19 cellular contexts compared by ENCODE assay signal in genomic region chr5:179729303-179729702, GRCh38. TPM values are rescaled to one million over a fixed set of nuclear protein-coding genes. Genes with fewer than 3 reads are reported as not detected.
"Had no signal": no experiment of that assay in that cellular context is flagged by ENCODE, and none has a peak within 500 bp of the region (broad histone marks: within the 10 kb centered on the region; RNA-seq: fewer than 3 reads in every experiment).

No MANE protein-coding gene starts in this region.

- DNase-seq: activated T-cell treated with anti-CD3 and anti-CD28 coated beads, Interleukin-2, amount 50 U/mL, for 48 hours; colonic mucosa; effector CD4-positive, alpha-beta T cell; islet precursor cell; left ventricle myocardium inferior; retina; stimulated activated CD4-positive, alpha-beta T cell treated with anti-CD3 and anti-CD28 coated beads, Interleukin-15, amount 100 ng/mL, for 24 hours; stimulated activated CD4-positive, alpha-beta T cell treated with anti-CD3 and anti-CD28 coated beads, Interleukin-4, amount 100 ng/mL, for 24 hours; stimulated activated naive CD8-positive, alpha-beta T cell treated with anti-CD3 and anti-CD28 coated beads, Interleukin-15, amount 100 ng/mL, for 72 hours; T1000; testis had no signal

- H3K4me3 Mint-ChIP-seq: memory B cell; stimulated activated naive CD8-positive, alpha-beta T cell treated with anti-CD3 and anti-CD28 coated beads, Interleukin-15, amount 100 ng/mL, for 72 hours had no signal

- H3K27me3 ChIP-seq: colonic mucosa, testis had no signal

- H3K27ac Mint-ChIP-seq: stimulated activated naive CD8-positive, alpha-beta T cell treated with anti-CD3 and anti-CD28 coated beads, Interleukin-15, amount 100 ng/mL, for 72 hours had no signal

- H3K9me3 ChIP-seq: colonic mucosa, left ventricle myocardium inferior, testis had no signal

- FAIRE-seq: frontal cortex had no signal

- H3K27me3 Mint-ChIP-seq: memory B cell; stimulated activated naive CD8-positive, alpha-beta T cell treated with anti-CD3 and anti-CD28 coated beads, Interleukin-15, amount 100 ng/mL, for 72 hours had no signal

- H3K9ac ChIP-seq: parathyroid adenoma had no signal

- H3K9me3 Mint-ChIP-seq: memory B cell; neural crest cell; stimulated activated naive CD8-positive, alpha-beta T cell treated with anti-CD3 and anti-CD28 coated beads, Interleukin-15, amount 100 ng/mL, for 72 hours had no signal

- H3K27ac ChIP-seq: colonic mucosa, left ventricle myocardium inferior, parathyroid adenoma, testis had no signal

- H3K4me3 ChIP-seq: colonic mucosa, left ventricle myocardium inferior, testis had no signal

- ATAC-seq: stimulated activated naive CD8-positive, alpha-beta T cell treated with anti-CD3 and anti-CD28 coated beads, Interleukin-15, amount 100 ng/mL, for 72 hours had no signal

RNA-seq across cellular contexts. Expression of gene CBY3, which starts 48.5 kb away (rescaled TPM):
- total RNA-seq: cardiac septum, colonic mucosa, fibroblast of lung, frontal cortex, left ventricle myocardium inferior, mucosa of gallbladder, neural crest cell, urinary bladder had no signal
- polyA plus RNA-seq: fibroblast of lung had no signal
